In genomic region chr10:126551197-126551596, GRCh38 we compare ENCODE assay signal across 35 cellular contexts.
"Had no signal": no experiment of that assay in that cellular context is flagged by ENCODE, and none has a peak within 500 bp of the region (broad histone marks: within the 10 kb centered on the region; RNA-seq: fewer than 3 reads in every experiment).

No MANE protein-coding gene starts in this region.

- H3K27ac Mint-ChIP-seq: effector memory CD8-positive, alpha-beta T cell; mesothelial cell of epicardium; naive B cell; natural killer cell treated with Interleukin-12 subunit alpha and Interleukin-12 subunit beta and Interleukin-15 and Interleukin-18, amount 100 ng/mL, for 72 hours had no signal

- H3K36me3 Mint-ChIP-seq: mesothelial cell of epicardium; naive B cell; natural killer cell treated with Interleukin-12 subunit alpha and Interleukin-12 subunit beta and Interleukin-15 and Interleukin-18, amount 100 ng/mL, for 72 hours had no signal

- H3K4me3 ChIP-seq: coronary artery, heart right ventricle, lung, mucosa of descending colon, pancreas, right lobe of liver, smooth muscle cell, stomach, testis, tibial nerve, upper lobe of left lung, uterus had no signal

- FAIRE-seq: endometrium, islet of Langerhans, pancreas had no signal

- H3K9me3 ChIP-seq: heart right ventricle, mucosa of descending colon, neutrophil, pancreas, right lobe of liver, stomach, testis, tibial nerve, upper lobe of left lung, uterus had no signal

- H3K4me1 Mint-ChIP-seq: central memory CD8-positive, alpha-beta T cell; mesothelial cell of epicardium; naive B cell had no signal

- H3K27ac ChIP-seq: coronary artery, heart right ventricle, neutrophil, pancreas, right lobe of liver, stomach, testis, tibial nerve, upper lobe of left lung, uterus had no signal

- H3K4me1 ChIP-seq: heart right ventricle, pancreas, right lobe of liver, stomach, testis, tibial nerve, upper lobe of left lung, uterus had no signal

- H3K27me3 Mint-ChIP-seq: central memory CD8-positive, alpha-beta T cell; effector memory CD8-positive, alpha-beta T cell had no signal

- H3K9me3 Mint-ChIP-seq: central memory CD8-positive, alpha-beta T cell; effector memory CD8-positive, alpha-beta T cell; mesothelial cell of epicardium; natural killer cell treated with Interleukin-12 subunit alpha and Interleukin-12 subunit beta and Interleukin-15 and Interleukin-18, amount 100 ng/mL, for 72 hours; neural crest cell had no signal

- ATAC-seq: effector memory CD8-positive, alpha-beta T cell; heart right ventricle; left colon; left ventricle myocardium superior; mucosa of descending colon; natural killer cell treated with Interleukin-12 subunit alpha and Interleukin-12 subunit beta and Interleukin-15 and Interleukin-18, amount 100 ng/mL, for 72 hours; pancreas; right lobe of liver had no signal

- H3K36me3 ChIP-seq: heart right ventricle, neutrophil, pancreas, right lobe of liver, stomach, tibial nerve, upper lobe of left lung, uterus had no signal

- H3K27me3 ChIP-seq: neutrophil, pancreas, right lobe of liver, stomach, testis, tibial nerve, upper lobe of left lung had no signal

- DNase-seq: dermis blood vessel endothelial cell; effector memory CD8-positive, alpha-beta T cell; erythroblast; foreskin melanocyte; glutamatergic neuron; heart right ventricle; hippocampal formation; kidney glomerular epithelial cell; left colon; left ventricle myocardium superior; mesenchymal stem cell; mucosa of descending colon; naive B cell; pancreas; right lobe of liver; stimulated activated CD4-positive, alpha-beta T cell treated with anti-CD3 and anti-CD28 coated beads, Interleukin-12 subunit alpha, Interleukin-12 subunit beta, amount 100 ng/mL, for 4 hours; stimulated activated CD4-positive, alpha-beta T cell treated with anti-CD3 and anti-CD28 coated beads, Interleukin-1b, Interleukin-23, amount 100 ng/mL, for 48 hours; stimulated activated CD4-positive, alpha-beta T cell treated with anti-CD3 and anti-CD28 coated beads, Interleukin-4, amount 100 ng/mL, for 1 hour; stimulated activated CD8-positive, alpha-beta memory T cell treated with anti-CD3 and anti-CD28 coated beads, Interleukin-4, amount 100 ng/mL, for 48 hours; stimulated activated naive CD4-positive, alpha-beta T cell treated with Interleukin-2 at 50 U/mL for 16 hours; stomach; testis; upper lobe of left lung; uterus had no signal

- H3K4me3 Mint-ChIP-seq: central memory CD8-positive, alpha-beta T cell; effector memory CD8-positive, alpha-beta T cell; mesothelial cell of epicardium; natural killer cell treated with Interleukin-12 subunit alpha and Interleukin-12 subunit beta and Interleukin-15 and Interleukin-18, amount 100 ng/mL, for 72 hours; neural crest cell had no signal

- H3K4me2 ChIP-seq: smooth muscle cell had no signal
